ENCODE assay signal across 8 cellular contexts in the genomic region with DNA sequence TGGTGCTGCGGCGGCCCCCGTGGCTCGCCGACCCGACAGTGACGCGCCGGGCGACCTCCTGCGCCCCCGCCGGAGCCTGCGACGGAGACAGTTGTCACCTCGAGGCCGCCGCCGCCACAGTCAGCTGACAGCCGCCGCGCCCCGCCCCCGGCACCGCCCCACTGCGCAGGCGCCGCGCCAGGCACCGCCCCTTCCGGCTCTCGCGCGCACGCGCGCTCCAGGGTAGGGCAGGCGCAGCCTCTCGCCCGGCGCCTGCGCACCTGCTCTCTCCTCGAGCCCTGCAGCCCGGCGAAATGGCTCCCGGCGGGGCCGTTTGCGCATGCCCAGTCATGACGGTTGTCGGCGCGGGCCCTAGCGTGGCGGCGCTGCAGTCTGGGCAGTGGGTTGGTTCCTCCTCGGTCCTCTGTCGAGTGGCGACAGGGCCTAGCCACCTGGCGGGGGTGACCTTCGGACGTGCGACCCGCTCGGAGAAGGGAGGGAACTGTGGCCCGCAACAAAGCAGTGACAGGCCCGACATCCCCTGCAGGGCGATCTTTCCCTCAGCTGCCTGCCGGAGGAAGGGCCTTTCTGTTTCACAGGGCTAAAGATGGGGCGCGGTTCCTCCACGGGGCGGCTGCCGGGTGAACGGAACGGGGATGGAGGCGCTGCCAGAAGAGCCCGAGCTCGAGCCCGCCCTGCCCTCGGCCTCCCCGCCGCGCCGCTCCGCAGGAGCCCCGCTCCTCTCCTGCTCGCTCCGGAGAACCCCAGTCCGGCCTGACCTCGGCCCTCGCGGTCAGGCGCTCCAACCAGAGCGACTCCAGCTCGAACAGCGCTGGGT. TPM values are rescaled to one million over a fixed set of nuclear protein-coding genes. Genes with fewer than 3 reads are reported as not detected.
DNase-seq lines count a peak whose midpoint lies in the region; TF ChIP-seq lines count a peak whose summit lies in the region.

A gene (minus strand): TSS at position 135 of the 817 bp plus-strand sequence. CDS start 134 bp downstream, at position 1.

- H3K9me3 ChIP-seq in SK-N-SH (no peaks in the 10 kb centered on the region; the same call in 1 of the 2 replicates), suprapubic skin (no peaks in the 10 kb centered on the region)

- peak within 1 kb of the TSS; percentile 30 to 91; a peak in 3 of 4 replicates for H3K27ac ChIP-seq in SK-N-SH (ENCODE audit: low read depth in 2 of 2, low read length in 1 of 2)
- H3K27ac ChIP-seq in suprapubic skin: peak within 1 kb of the TSS; percentile 98

- peaks cover 6% of the 10 kb centered on the region; the same call in 1 of the 2 replicates for H3K27me3 Mint-ChIP-seq in HFFc6 (ENCODE audit: insufficient read depth)

- H3K27me3 ChIP-seq in SK-N-SH (ENCODE audit: insufficient read depth) (no peaks in the 10 kb centered on the region), suprapubic skin (no peaks in the 10 kb centered on the region)

- POLR2A ChIA-PET in GM10248 (lab: Yijun Ruan, JAX): no interaction called here
- POLR2A ChIA-PET in SK-N-SH (lab: Yijun Ruan, JAX): interaction anchor here (1.0 kb wide), 1 partner anchor 47 kb away, joined by 4 read pairs; no protein-coding TSS in a partner anchor

- peak within 1 kb of the TSS; percentile 81 for H3K4me3 ChIP-seq in NB4 (ENCODE audit: low read depth, low read length)
- H3K4me3 ChIP-seq in SK-N-SH (ENCODE audit: low read depth in 2 of 2, low read length in 1 of 2): peak within 1 kb of the TSS; percentile 75 to 92
- peak within 1 kb of the TSS; percentile 99 for H3K4me3 ChIP-seq in suprapubic skin

- CTCF ChIA-PET in GM10248 (lab: Yijun Ruan, JAX) (interaction anchor here (0.8 to 1.2 kb wide), 3 partner anchors 11 to 18 kb away, joined by 3 to 4 read pairs (median 3); no protein-coding TSS in a partner anchor), SK-N-SH (lab: Yijun Ruan, JAX) (interaction anchor here (0.8 to 1.0 kb wide), 2 partner anchors 16 to 199 kb away, joined by 3 to 4 read pairs; no protein-coding TSS in a partner anchor)

- TF ChIP-seq CTCF in GM10248 (IDR thresholded peaks at IDR 0.05; ENCODE audit: control extremely low read depth, extremely low read depth, low read depth, missing control alignments) (peak; percentile 22), HFFc6 (IDR thresholded peaks at IDR 0.05) (no peak; the same call in 1 of the 2 replicates), NB4 (IDR thresholded peaks at IDR 0.05; ENCODE audit: low read depth, low read length) (peak; percentile 5), SK-N-SH (IDR thresholded peaks at IDR 0.05) (peak; percentile 31; the same call in 1 of the 2 replicates), suprapubic skin (IDR thresholded peaks at IDR 0.05) (no peak)

- peak within 1 kb of the TSS; percentile 72 for H3K9ac ChIP-seq in SK-N-SH

- H3K9me2 ChIP-seq in SK-N-SH: no peaks in the 10 kb centered on the region

- H3K36me3 Mint-ChIP-seq in HFFc6 (ENCODE audit: low read depth): peaks cover 20% of the 10 kb centered on the region

- peak within 1 kb of the TSS; percentile 82 for H3K4me3 Mint-ChIP-seq in HFFc6

- TF ChIP-seq RAD21 in SK-N-SH (IDR thresholded peaks at IDR 0.05; ENCODE audit: low read length): peak; percentile 44

- DNase-seq in GM10248 (ENCODE audit: extremely low spot score): peak; percentile 100
- DNase-seq in HFFc6: peak; percentile 89
- peak; percentile 91 for DNase-seq in NB4 (ENCODE audit: low read depth)
- DNase-seq in SK-N-SH: peak; percentile 100
- peak; percentile 97 for DNase-seq in activated naive CD4-positive, alpha-beta T cell treated with anti-CD3 and anti-CD28 coated beads, Interleukin-2, amount 50 U/mL, for 16 hours
- DNase-seq in glomerular endothelial cell (ENCODE audit: extremely low read depth, low read depth, low spot score): peak; percentile 20
- peak; percentile 92 for DNase-seq in occipital lobe (lab: John Stamatoyannopoulos, UW)
- peak; percentile 96 to 97 for DNase-seq in suprapubic skin (ENCODE audit: low spot score in 2 of 2)

- H2AFZ ChIP-seq in SK-N-SH (ENCODE audit: low read depth): peak within 1 kb of the TSS; percentile 99

- TF ChIP-seq POLR2A in NB4 (IDR thresholded peaks at IDR 0.05; ENCODE audit: extremely low read depth, insufficient read length) (peak; percentile 83), suprapubic skin (IDR thresholded peaks at IDR 0.05) (peak; percentile 65 to 76)

- H3K4me1 Mint-ChIP-seq in HFFc6 (ENCODE audit: low read depth): peaks cover 15% of the 10 kb centered on the region

- peaks cover 0 to 11% of the 10 kb centered on the region in 2 experiments for H3K36me3 ChIP-seq in SK-N-SH (replicated peaks in 1 of 2; ENCODE audit: control insufficient read depth in 1 of 2, insufficient read depth in 2 of 2, low read length in 1 of 2)
- H3K36me3 ChIP-seq in suprapubic skin: peaks cover 2% of the 10 kb centered on the region

- peaks cover 46% of the 10 kb centered on the region for H3K79me2 ChIP-seq in SK-N-SH (ENCODE audit: insufficient read depth)

- H3F3A ChIP-seq in SK-N-SH (replicated peaks; ENCODE audit: insufficient read depth): no peaks in the 10 kb centered on the region

- H4K20me1 ChIP-seq in SK-N-SH (ENCODE audit: insufficient read depth): peaks cover 23% of the 10 kb centered on the region; the same call in 1 of the 2 replicates

- H3K4me1 ChIP-seq in SK-N-SH (ENCODE audit: control insufficient read depth in 1 of 2, insufficient read depth in 2 of 2, low read depth in 1 of 2, low read length in 1 of 2) (peaks cover 0 to 24% of the 10 kb centered on the region in 2 experiments; a peak in 2 of 4 replicates), suprapubic skin (peaks cover 48% of the 10 kb centered on the region)

- peak within 1 kb of the TSS; percentile 88 for H3K27ac Mint-ChIP-seq in HFFc6

- no peak for TF ChIP-seq EP300 in SK-N-SH (IDR thresholded peaks at IDR 0.05; ENCODE audit: borderline replicate concordance in 1 of 2, low read depth in 1 of 2, low read length in 1 of 2)
- TF ChIP-seq EP300 in suprapubic skin (IDR thresholded peaks at IDR 0.05): no peak

- 53% methylated on average over 14 of the region's 97 CpGs for WGBS in SK-N-SH (ENCODE audit: low lambda C conversion rate)
- WGBS in suprapubic skin: 6% methylated on average over 15 of the region's 97 CpGs

- H3K9me3 Mint-ChIP-seq in HFFc6: peaks cover 15% of the 10 kb centered on the region

- H3K4me2 ChIP-seq in SK-N-SH: peak within 1 kb of the TSS; percentile 98

TF ChIP-seq in SK-N-SH, 30 proteins besides CTCF, POLR2A, EP300 and RAD21 (continues in another document):
- TF ChIP-seq, protein P1, sequence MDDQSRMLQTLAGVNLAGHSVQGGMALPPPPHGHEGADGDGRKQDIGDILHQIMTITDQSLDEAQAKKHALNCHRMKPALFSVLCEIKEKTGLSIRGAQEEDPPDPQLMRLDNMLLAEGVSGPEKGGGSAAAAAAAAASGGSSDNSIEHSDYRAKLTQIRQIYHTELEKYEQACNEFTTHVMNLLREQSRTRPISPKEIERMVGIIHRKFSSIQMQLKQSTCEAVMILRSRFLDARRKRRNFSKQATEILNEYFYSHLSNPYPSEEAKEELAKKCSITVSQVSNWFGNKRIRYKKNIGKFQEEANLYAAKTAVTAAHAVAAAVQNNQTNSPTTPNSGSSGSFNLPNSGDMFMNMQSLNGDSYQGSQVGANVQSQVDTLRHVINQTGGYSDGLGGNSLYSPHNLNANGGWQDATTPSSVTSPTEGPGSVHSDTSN (IDR thresholded peaks at IDR 0.05): no peak
- TF ChIP-seq, protein P2, sequence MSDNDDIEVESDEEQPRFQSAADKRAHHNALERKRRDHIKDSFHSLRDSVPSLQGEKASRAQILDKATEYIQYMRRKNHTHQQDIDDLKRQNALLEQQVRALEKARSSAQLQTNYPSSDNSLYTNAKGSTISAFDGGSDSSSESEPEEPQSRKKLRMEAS (IDR thresholded peaks at IDR 0.05; ENCODE audit: low read depth): peak; percentile 88; the same call in 1 of the 2 replicates
- TF ChIP-seq MEF2A (IDR thresholded peaks at IDR 0.05; ENCODE audit: borderline replicate concordance, low read depth) (no peak), SIN3A (IDR thresholded peaks at IDR 0.05; ENCODE audit: borderline replicate concordance, low read depth, low read length) (peak; percentile 35; the same call in 1 of the 2 replicates)
- TF ChIP-seq, protein P3, sequence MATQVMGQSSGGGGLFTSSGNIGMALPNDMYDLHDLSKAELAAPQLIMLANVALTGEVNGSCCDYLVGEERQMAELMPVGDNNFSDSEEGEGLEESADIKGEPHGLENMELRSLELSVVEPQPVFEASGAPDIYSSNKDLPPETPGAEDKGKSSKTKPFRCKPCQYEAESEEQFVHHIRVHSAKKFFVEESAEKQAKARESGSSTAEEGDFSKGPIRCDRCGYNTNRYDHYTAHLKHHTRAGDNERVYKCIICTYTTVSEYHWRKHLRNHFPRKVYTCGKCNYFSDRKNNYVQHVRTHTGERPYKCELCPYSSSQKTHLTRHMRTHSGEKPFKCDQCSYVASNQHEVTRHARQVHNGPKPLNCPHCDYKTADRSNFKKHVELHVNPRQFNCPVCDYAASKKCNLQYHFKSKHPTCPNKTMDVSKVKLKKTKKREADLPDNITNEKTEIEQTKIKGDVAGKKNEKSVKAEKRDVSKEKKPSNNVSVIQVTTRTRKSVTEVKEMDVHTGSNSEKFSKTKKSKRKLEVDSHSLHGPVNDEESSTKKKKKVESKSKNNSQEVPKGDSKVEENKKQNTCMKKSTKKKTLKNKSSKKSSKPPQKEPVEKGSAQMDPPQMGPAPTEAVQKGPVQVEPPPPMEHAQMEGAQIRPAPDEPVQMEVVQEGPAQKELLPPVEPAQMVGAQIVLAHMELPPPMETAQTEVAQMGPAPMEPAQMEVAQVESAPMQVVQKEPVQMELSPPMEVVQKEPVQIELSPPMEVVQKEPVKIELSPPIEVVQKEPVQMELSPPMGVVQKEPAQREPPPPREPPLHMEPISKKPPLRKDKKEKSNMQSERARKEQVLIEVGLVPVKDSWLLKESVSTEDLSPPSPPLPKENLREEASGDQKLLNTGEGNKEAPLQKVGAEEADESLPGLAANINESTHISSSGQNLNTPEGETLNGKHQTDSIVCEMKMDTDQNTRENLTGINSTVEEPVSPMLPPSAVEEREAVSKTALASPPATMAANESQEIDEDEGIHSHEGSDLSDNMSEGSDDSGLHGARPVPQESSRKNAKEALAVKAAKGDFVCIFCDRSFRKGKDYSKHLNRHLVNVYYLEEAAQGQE (IDR thresholded peaks at IDR 0.05; ENCODE audit: low read depth, low read length): no peak

RNA-seq across cellular contexts. Expression of the gene that starts here (rescaled TPM):
- total RNA-seq in HFFc6 (2021; fragmentation: NEBNext Ultra II Directional; extraction: Animal tissue kit (Norgen Biotek cat#: 25700)): 10 to 100 TPM; 41.4 to 53.6 (median 49.0) TPM
- polyA plus RNA-seq in SK-N-SH (2012; rRNA removed): 42.6 and 55.4 TPM in 2 replicates
- polyA plus RNA-seq in SK-N-SH (2012; cell fraction: cytosol; rRNA removed): 21.1 and 39.4 TPM in 2 replicates
- 37.6 and 42.4 TPM in 2 replicates for polyA plus RNA-seq in SK-N-SH (2012; cell fraction: nucleus; rRNA removed)
- total RNA-seq in glomerular endothelial cell (57.4 and 64.3 TPM in 2 replicates), occipital lobe (17.8 TPM), suprapubic skin (100 to 1,000 TPM in 2 of 4 donors, 10 to 100 TPM in 2; 96.6 to 105 (median 100) TPM)

Comparison
In these comparisons a context has a peak if more than half of its experiments do, and no peak if none do; other contexts are left out.
1. Peak in every context shown above with its lines: DNase-seq, H3K4me3 ChIP-seq and H3K27ac ChIP-seq.
2. DNase-seq: peak in every context shown above with its lines; median percentile 100 in GM10248; 100 in SK-N-SH; 97 in activated naive CD4-positive, alpha-beta T cell treated with anti-CD3 and anti-CD28 coated beads, Interleukin-2, amount 50 U/mL, for 16 hours; 96 in suprapubic skin; 92 in occipital lobe; 91 in NB4; 89 in HFFc6; 20 in glomerular endothelial cell.
3. CTCF ChIP-seq: peak in GM10248 (single experiment), NB4 (single experiment) and SK-N-SH (single experiment); none in HFFc6 (single experiment) and suprapubic skin (0 of 2).